8 cellular contexts compared by ENCODE assay signal in the genomic region with DNA sequence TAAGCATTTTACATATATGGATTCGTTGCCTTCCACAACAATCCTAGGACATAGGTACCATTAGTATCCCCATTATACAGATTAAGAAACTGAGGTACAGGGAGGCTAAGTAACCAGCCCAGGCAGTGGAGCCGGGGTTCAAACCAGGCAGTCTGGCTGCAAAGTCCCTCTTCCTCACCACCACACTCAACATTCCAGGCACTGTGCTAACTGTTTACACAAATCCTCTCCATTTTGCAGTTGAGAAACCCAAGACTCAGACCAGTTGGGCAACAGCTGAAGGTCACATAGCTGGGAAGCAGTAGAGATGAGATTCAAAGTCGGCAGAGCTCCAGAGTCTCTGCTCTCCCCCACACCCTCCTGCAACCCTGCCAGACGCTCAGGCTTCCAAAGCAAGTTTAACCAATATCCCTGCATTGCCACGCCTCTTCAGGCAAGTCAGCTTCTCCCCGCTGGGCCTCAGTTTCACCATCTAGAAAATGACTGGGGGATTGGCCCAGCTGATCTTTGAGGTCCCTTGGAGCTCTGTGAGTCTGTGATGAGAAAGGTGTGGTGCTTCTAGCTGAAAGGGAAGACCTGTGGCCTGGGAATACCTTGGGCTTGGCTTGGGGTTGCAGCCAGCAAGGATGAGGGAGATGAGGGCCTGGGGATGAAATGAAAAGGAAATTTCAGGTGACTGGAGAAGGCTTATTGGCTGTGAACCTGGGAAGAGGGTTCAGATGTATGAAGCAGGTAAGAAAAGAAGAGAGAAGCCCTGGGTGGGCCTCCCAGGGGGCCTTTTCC. TPM values are rescaled to one million over a fixed set of nuclear protein-coding genes. Genes with fewer than 3 reads are reported as not detected.
A peak's percentile ranks its signal among the peaks of the same experiment; 100 is the strongest.
DNase-seq lines count a peak whose midpoint lies in the region; ATAC-seq, FAIRE-seq and TF ChIP-seq lines count a peak whose summit lies in the region.

No MANE protein-coding gene starts in this region.

- ATAC-seq in left cardiac atrium = peak; percentile 72 to 76
- no peak for ATAC-seq in stimulated activated memory B cell treated with anti-CD40 and anti-IgM and Interleukin-4, amounts not matched to agents 10 μg/mL and 1 μg/mL and 100 μg/mL, for 72 hours

- no peak overlapping the region for H3K18ac ChIP-seq in mesendoderm (ENCODE audit: low read length)

- TF ChIP-seq CTCF in HEK293 (tag by site-specific recombination; IDR thresholded peaks at IDR 0.05) = no peak

- peaks cover 42% of the 10 kb centered on the region for H3K36me3 Mint-ChIP-seq in stimulated activated memory B cell treated with anti-CD40 and anti-IgM and Interleukin-4, amounts not matched to agents 10 μg/mL and 1 μg/mL and 100 μg/mL, for 72 hours

- no peak overlapping the region for H4K5ac ChIP-seq in mesendoderm (ENCODE audit: low read length)

- peaks cover 96% of the 10 kb centered on the region for H3K4me1 Mint-ChIP-seq in stimulated activated memory B cell treated with anti-CD40 and anti-IgM and Interleukin-4, amounts not matched to agents 10 μg/mL and 1 μg/mL and 100 μg/mL, for 72 hours

- no peaks in the 10 kb centered on the region for H3K79me2 ChIP-seq in mesendoderm (ENCODE audit: control insufficient read depth, insufficient read depth, low read length)

- H3K4me3 Mint-ChIP-seq in stimulated activated memory B cell treated with anti-CD40 and anti-IgM and Interleukin-4, amounts not matched to agents 10 μg/mL and 1 μg/mL and 100 μg/mL, for 72 hours = peak overlapping the region; percentile 6

- no peak overlapping the region for H3K4ac ChIP-seq in mesendoderm (ENCODE audit: low read depth, low read length)

- no peak overlapping the region for H2BK5ac ChIP-seq in mesendoderm (ENCODE audit: low read length)

- no peaks in the 10 kb centered on the region for H3K27me3 ChIP-seq in mesendoderm (ENCODE audit: insufficient read depth, low read length, poor library complexity)

- POLR2A ChIA-PET in HEK293 (lab: Yijun Ruan, JAX) = no interaction called here

- WGBS in mesendoderm (ENCODE audit: extremely low coverage, insufficient coverage, low lambda C conversion rate) = no CpG with 5 or more reads among the region's 6 CpGs

- peak; percentile 16 for DNase-seq in activated CD8-positive, alpha-beta memory T cell treated with anti-CD3 and anti-CD28 coated beads, Interleukin-2, amount 50 U/mL, for 4 hours
- DNase-seq in left cardiac atrium (peak; percentile 83), NCI-H748 treated with DMSO at 0.1 percent for 48 hours (lab: John Stamatoyannopoulos, UW) (no peak), GM19239 (ENCODE audit: insufficient read length, low spot score) (no peak), ACHN (no peak), mesendoderm (no peak)

- H2BK15ac ChIP-seq in mesendoderm (replicated peaks; ENCODE audit: low read depth) = no peak overlapping the region

- intact Hi-C loops in left cardiac atrium (cut with DNase I) = no loop called here

- CTCF ChIA-PET in HEK293 (lab: Yijun Ruan, JAX) = interaction anchor here (0.6 to 11.3 kb wide), 6 partner anchors 9 to 771 kb away, joined by 3 to 103 read pairs (median 4); no protein-coding TSS in a partner anchor

- H2BK120ac ChIP-seq in mesendoderm (ENCODE audit: low read depth, low read length) = no peak overlapping the region

- in situ Hi-C loops in ACHN (cut with HindIII; ENCODE audit: low pct_ligation_motif_present, low pct_unique_long_range_greater_than_20kb, low sequenced_read_pairs) = no loop called here

- no peaks in the 10 kb centered on the region for H3K79me1 ChIP-seq in mesendoderm (ENCODE audit: low read length)

- no peak overlapping the region for H3K56ac ChIP-seq in mesendoderm (ENCODE audit: low read length)

- H3K9ac ChIP-seq in mesendoderm (ENCODE audit: low read length) = no peak overlapping the region

- H3K4me3 ChIP-seq in HEK293 (ENCODE audit: low read depth, low read length) (no peak overlapping the region), mesendoderm (ENCODE audit: low read length) (no peak overlapping the region)

- H2AK5ac ChIP-seq in mesendoderm (ENCODE audit: low read length) = no peak overlapping the region

- H3K27ac ChIP-seq in HEK293 (ENCODE audit: extremely low read depth, low read depth, low read length) = no peak overlapping the region
- H3K27ac ChIP-seq in mesendoderm (ENCODE audit: low read depth, low read length) = no peak overlapping the region

- no peak for FAIRE-seq in GM19239 (lab: Jason Lieb, UNC)

- H3K4me1 ChIP-seq in HEK293 (ENCODE audit: control insufficient read depth, insufficient read depth, low read length) (peaks cover 4% of the 10 kb centered on the region), mesendoderm (ENCODE audit: control insufficient read depth, low read depth, low read length) (no peaks in the 10 kb centered on the region)

- no peaks in the 10 kb centered on the region for H3K36me3 ChIP-seq in HEK293 (ENCODE audit: control insufficient read depth in 2 of 2, insufficient read depth in 1 of 2, low read length in 2 of 2)
- H3K36me3 ChIP-seq in mesendoderm (ENCODE audit: control insufficient read depth, insufficient read depth, low read length) = no peaks in the 10 kb centered on the region

- H4K8ac ChIP-seq in mesendoderm (ENCODE audit: low read depth, low read length) = no peak overlapping the region

- no peaks in the 10 kb centered on the region for H3K27me3 Mint-ChIP-seq in stimulated activated memory B cell treated with anti-CD40 and anti-IgM and Interleukin-4, amounts not matched to agents 10 μg/mL and 1 μg/mL and 100 μg/mL, for 72 hours

- peak overlapping the region; percentile 89 for H3K27ac Mint-ChIP-seq in stimulated activated memory B cell treated with anti-CD40 and anti-IgM and Interleukin-4, amounts not matched to agents 10 μg/mL and 1 μg/mL and 100 μg/mL, for 72 hours

- no peaks in the 10 kb centered on the region for H3K9me3 ChIP-seq in HEK293 (ENCODE audit: control insufficient read depth, insufficient read depth, low read depth, low read length)

- H3K23ac ChIP-seq in mesendoderm (ENCODE audit: low read length) = no peak overlapping the region

- peaks cover 2% of the 10 kb centered on the region for H3K9me3 Mint-ChIP-seq in stimulated activated memory B cell treated with anti-CD40 and anti-IgM and Interleukin-4, amounts not matched to agents 10 μg/mL and 1 μg/mL and 100 μg/mL, for 72 hours

- H3K4me2 ChIP-seq in mesendoderm (ENCODE audit: low read length) = no peak overlapping the region

TF ChIP-seq in HEK293, 187 proteins besides CTCF, POLR2A, EP300 and RAD21:
- no peak for TF ChIP-seq SETDB1 (IDR thresholded peaks at IDR 0.05; ENCODE audit: insufficient read length, low read length)
- peak; percentile 64; the same call in 1 of the 2 replicates for TF ChIP-seq GLIS1 (tag by site-specific recombination; IDR thresholded peaks at IDR 0.05)
- TF ChIP-seq ZNF707 (tag by site-specific recombination; IDR thresholded peaks at IDR 0.05) = no peak
- TF ChIP-seq, protein P1, sequence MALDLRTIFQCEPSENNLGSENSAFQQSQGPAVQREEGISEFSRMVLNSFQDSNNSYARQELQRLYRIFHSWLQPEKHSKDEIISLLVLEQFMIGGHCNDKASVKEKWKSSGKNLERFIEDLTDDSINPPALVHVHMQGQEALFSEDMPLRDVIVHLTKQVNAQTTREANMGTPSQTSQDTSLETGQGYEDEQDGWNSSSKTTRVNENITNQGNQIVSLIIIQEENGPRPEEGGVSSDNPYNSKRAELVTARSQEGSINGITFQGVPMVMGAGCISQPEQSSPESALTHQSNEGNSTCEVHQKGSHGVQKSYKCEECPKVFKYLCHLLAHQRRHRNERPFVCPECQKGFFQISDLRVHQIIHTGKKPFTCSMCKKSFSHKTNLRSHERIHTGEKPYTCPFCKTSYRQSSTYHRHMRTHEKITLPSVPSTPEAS (tag by site-specific recombination; IDR thresholded peaks at IDR 0.05) = no peak
TF ChIP-seq in HEK293: peak in this region for 1.

RNA-seq across cellular contexts. Expression of a gene that starts 14.0 kb away (rescaled TPM):
- under 1 TPM; 0.29 to 0.53 TPM for total RNA-seq in left cardiac atrium
- 3.8 TPM for polyA plus RNA-seq in mesendoderm (2013, experiment 1 of 2)
- 3.8 TPM for polyA plus RNA-seq in mesendoderm (2013, experiment 2 of 2)

RNA-seq across cellular contexts. Expression of a gene that starts 49.9 kb away (rescaled TPM):
- total RNA-seq in left cardiac atrium = not detected
- 5.7 TPM for polyA plus RNA-seq in mesendoderm (2013, experiment 1 of 2)
- polyA plus RNA-seq in mesendoderm (2013, experiment 2 of 2) = 4.9 TPM

Comparison
In these comparisons a context has a peak if more than half of its experiments do, and no peak if none do; other contexts are left out.
1. DNase-seq: peak in activated CD8-positive, alpha-beta memory T cell treated with anti-CD3 and anti-CD28 coated beads, Interleukin-2, amount 50 U/mL, for 4 hours (single experiment) and left cardiac atrium (single experiment); none in NCI-H748 treated with DMSO at 0.1 percent for 48 hours (single experiment), GM19239 (single experiment), ACHN (single experiment) and mesendoderm (single experiment).